Comparison of ENCODE assay signal across 8 cellular contexts in the genomic region with DNA sequence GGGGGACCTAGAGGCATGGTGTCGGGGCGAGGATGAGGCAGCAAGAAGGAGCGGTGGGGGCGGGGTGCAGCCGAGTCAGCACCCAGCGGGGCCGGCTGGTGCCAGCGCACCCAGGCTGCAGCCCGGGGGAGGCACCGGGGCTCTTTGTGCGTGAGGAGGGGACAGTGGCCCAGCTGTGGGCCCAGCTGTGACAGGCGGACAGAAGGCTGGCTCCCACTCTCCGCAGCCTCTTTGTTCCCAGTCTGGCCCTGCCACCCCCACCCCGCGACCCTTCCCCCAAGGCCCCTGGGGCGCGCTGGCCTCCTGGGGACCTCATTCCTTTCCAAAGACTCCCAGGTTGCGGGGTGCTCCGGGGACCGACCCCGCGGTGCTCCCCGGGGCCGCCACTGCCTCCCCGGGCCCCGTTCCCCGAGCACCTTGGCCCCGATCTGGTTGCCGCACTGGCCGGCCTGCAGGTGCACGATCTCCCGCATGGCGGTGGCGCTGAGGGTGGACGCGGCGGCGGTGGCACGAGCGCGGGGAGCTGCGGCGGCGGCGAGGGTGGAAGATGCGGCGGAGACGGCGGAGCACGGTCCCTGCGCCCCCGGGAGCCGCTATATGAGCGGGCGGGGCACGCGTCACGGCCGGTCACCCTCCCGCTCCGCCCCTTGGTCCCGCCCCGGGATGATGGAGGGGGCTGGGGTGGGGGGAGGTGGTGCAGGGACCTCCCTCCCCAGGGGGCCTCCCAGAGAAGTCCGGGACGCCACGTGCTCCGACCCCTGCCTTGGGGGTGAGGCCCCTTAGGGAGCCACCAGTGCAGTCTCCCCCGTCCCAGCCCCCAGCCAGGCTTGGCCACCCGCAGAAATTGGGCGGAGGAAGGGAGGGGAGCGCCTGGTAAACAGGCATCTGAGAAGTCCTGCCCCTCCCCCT. TPM values are rescaled to one million over a fixed set of nuclear protein-coding genes. Genes with fewer than 3 reads are reported as not detected.
DNase-seq lines count a peak whose midpoint lies in the region; ATAC-seq and TF ChIP-seq lines count a peak whose summit lies in the region.

Gene TUBB4A, minus strand, starts transcription at position 570 of the 909 bp plus-strand sequence. Its CDS starts 97 bp downstream, at position 473.

- CTCF ChIA-PET in activated B cell treated with CpG ODN at 0.5 μM for 24 hours (lab: Charles Lee), result interaction anchor here (1.3 kb wide), 1 partner anchor 15 kb away, joined by 5 read pairs; no protein-coding TSS in a partner anchor

- no peaks in the 10 kb centered on the region for H4K20me1 ChIP-seq in neural progenitor cell (ENCODE audit: low read depth)

- peak within 1 kb of the TSS; percentile 99 for H3K4me2 ChIP-seq in neural progenitor cell

- peak within 1 kb of the TSS; percentile 95 for H3K4me3 ChIP-seq in neural progenitor cell

- H3K9ac ChIP-seq in neural progenitor cell, result no peak within 1 kb of the TSS

- DNase-seq in NCI-H748 (lab: John Stamatoyannopoulos, UW; ENCODE audit: unreplicated experiment) (peak; percentile 8), NCI-H748 treated with DMSO at 0.1 percent for 48 hours (lab: John Stamatoyannopoulos, UW) (no peak), activated B cell treated with CpG ODN at 0.5 μM for 24 hours (peak; percentile 65), epidermal melanocyte (ENCODE audit: insufficient read length, low spot score) (peak; percentile 70), neural progenitor cell (ENCODE audit: low spot score) (peak; percentile 56), NOMO-1 (lab: John Stamatoyannopoulos, UW; ENCODE audit: unreplicated experiment in 2 of 2) (no peak), SKM-1 treated with dmso at 0.1 percent for 144 hours (lab: John Stamatoyannopoulos, UW; ENCODE audit: unreplicated experiment) (no peak)

- POLR2A ChIA-PET in activated B cell treated with CpG ODN at 0.5 μM for 24 hours (lab: Charles Lee), result interaction anchor here (1.0 kb wide), 1 partner anchor 20 kb away, joined by 4 read pairs; the partner anchor contains the start of gene DENND1C

- no peak within 1 kb of the TSS for H3K27ac ChIP-seq in neural progenitor cell

- no peaks in the 10 kb centered on the region for H3F3A ChIP-seq in neural progenitor cell (ENCODE audit: low read depth)

- H3K9me3 Mint-ChIP-seq in activated B cell treated with CpG ODN at 0.5 μM for 24 hours (no peaks in the 10 kb centered on the region), neural progenitor cell (peaks cover 2% of the 10 kb centered on the region)

- TF ChIP-seq CTCF in activated B cell treated with CpG ODN at 0.5 μM for 24 hours (IDR thresholded peaks at IDR 0.05) (no peak), neural progenitor cell (IDR thresholded peaks at IDR 0.05) (peak; percentile 22)

- H3K4me1 Mint-ChIP-seq in activated B cell treated with CpG ODN at 0.5 μM for 24 hours, result peaks cover 23% of the 10 kb centered on the region
- H3K4me1 Mint-ChIP-seq in neural progenitor cell, result peaks cover 5% of the 10 kb centered on the region

- H3K9me3 ChIP-seq in neural progenitor cell (ENCODE audit: low read depth), result no peaks in the 10 kb centered on the region

- H3K27ac Mint-ChIP-seq in activated B cell treated with CpG ODN at 0.5 μM for 24 hours, result no peak within 1 kb of the TSS
- peak within 1 kb of the TSS; percentile 28 for H3K27ac Mint-ChIP-seq in neural progenitor cell

- intact Hi-C loops in activated B cell treated with CpG ODN at 0.5 μM for 24 hours (cut with micrococcal nuclease), result loop anchor here (1.0 to 5.0 kb wide), 3 partner anchors 42 to 360 kb away; no protein-coding TSS in a partner anchor

- H3K27me3 Mint-ChIP-seq in activated B cell treated with CpG ODN at 0.5 μM for 24 hours (peaks cover 4% of the 10 kb centered on the region), neural progenitor cell (ENCODE audit: insufficient read depth, low read depth) (peaks cover 36% of the 10 kb centered on the region)

- H3K36me3 Mint-ChIP-seq in activated B cell treated with CpG ODN at 0.5 μM for 24 hours (ENCODE audit: low read depth), result no peaks in the 10 kb centered on the region
- no peaks in the 10 kb centered on the region for H3K36me3 Mint-ChIP-seq in neural progenitor cell

- H3K4me1 ChIP-seq in neural progenitor cell, result peaks cover 7% of the 10 kb centered on the region

- no peaks in the 10 kb centered on the region for H3K36me3 ChIP-seq in neural progenitor cell

- ATAC-seq in activated B cell treated with CpG ODN at 0.5 μM for 24 hours (ENCODE audit: low read depth) (peak; percentile 78), HG02678 (IDR thresholded peaks at IDR 0.05; ENCODE audit: unreplicated experiment) (no peak)

- H3K4me3 Mint-ChIP-seq in activated B cell treated with CpG ODN at 0.5 μM for 24 hours (peak within 1 kb of the TSS; percentile 87), neural progenitor cell (peak within 1 kb of the TSS; percentile 82)

- peak within 1 kb of the TSS; percentile 92 for H2AFZ ChIP-seq in neural progenitor cell (replicated peaks)

- no peaks in the 10 kb centered on the region for H3K79me2 ChIP-seq in neural progenitor cell (ENCODE audit: low read depth)

- H3K27me3 ChIP-seq in neural progenitor cell, result peaks cover 27% of the 10 kb centered on the region

RNA-seq across cellular contexts. Expression of gene TUBB4A, which starts in this region (rescaled TPM):
- total RNA-seq in activated B cell treated with CpG ODN at 0.5 μM for 24 hours, result 13.2 and 16.8 TPM in 2 replicates
- 2.4 and 7.3 TPM in 2 replicates for total RNA-seq in neural progenitor cell (ENCODE audit: low replicate concordance)

Comparison
In these comparisons a context has a peak if more than half of its experiments do, and no peak if none do; other contexts are left out.
1. DNase-seq: peak in NCI-H748 (single experiment), activated B cell treated with CpG ODN at 0.5 μM for 24 hours (single experiment), epidermal melanocyte (single experiment) and neural progenitor cell (single experiment); none in NCI-H748 treated with DMSO at 0.1 percent for 48 hours (single experiment), NOMO-1 (0 of 2) and SKM-1 treated with dmso at 0.1 percent for 144 hours (single experiment).